Comparison of ENCODE assay signal across 1 cellular context in the genomic region with DNA sequence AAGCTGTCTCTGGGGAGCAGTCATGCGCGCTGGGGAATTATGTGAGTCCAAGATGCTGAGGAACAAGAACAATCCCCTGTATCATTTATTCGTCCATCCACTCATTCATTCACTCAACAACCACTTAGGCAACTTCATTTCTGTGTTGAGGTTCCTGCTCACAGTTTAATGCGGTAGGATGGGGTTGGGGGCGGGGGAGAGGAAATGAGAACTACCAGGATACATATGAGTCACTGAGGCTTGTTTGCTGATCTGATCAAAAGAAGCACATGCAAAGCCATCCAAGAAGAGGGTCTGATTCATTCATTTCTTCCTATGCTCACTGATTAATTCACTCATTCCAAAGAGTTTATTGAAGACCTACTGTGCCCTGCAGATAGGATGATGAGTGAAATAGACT.
TF ChIP-seq lines count a peak whose summit lies in the region.

No MANE protein-coding gene starts in this region.

TF ChIP-seq in HepG2, 621 proteins besides CTCF, POLR2A, EP300 and RAD21 (continued from another document):
- TF ChIP-seq ZNF513 (CRISPR knock-in tag; conservative IDR thresholded peaks at IDR 0.05), result no peak
